Comparison of ENCODE assay signal across 8 cellular contexts in genomic region chr13:52158629-52159158, GRCh38. TPM values are rescaled to one million over a fixed set of nuclear protein-coding genes. Genes with fewer than 3 reads are reported as not detected.
DNase-seq lines count a peak whose midpoint lies in the region; ATAC-seq, FAIRE-seq and TF ChIP-seq lines count a peak whose summit lies in the region.

No MANE protein-coding gene starts in this region.

- H2AFZ ChIP-seq in ACC112 (ENCODE audit: low read length, unreplicated experiment) (peak overlapping the region; percentile 89), trophoblast cell (ENCODE audit: insufficient read depth, low read length, poor library complexity) (peak overlapping the region; percentile 90)

- H3K4me1 ChIP-seq in ACC112 (ENCODE audit: control insufficient read depth, insufficient read depth, low read length, unreplicated experiment) (peaks cover 27% of the 10 kb centered on the region), heart left ventricle (peaks cover 0 to 46% (median 23%) of the 10 kb centered on the region in 12 donors), trophoblast cell (ENCODE audit: control insufficient read depth in 1 of 2, insufficient read depth in 2 of 2, low read length in 2 of 2) (no peaks in the 10 kb centered on the region)

- H3K27ac ChIP-seq in ACC112 (ENCODE audit: low read depth, low read length) (peak overlapping the region; percentile 33; the same call in 1 of the 2 replicates), heart left ventricle (peak overlapping the region; percentile 81 to 98 (median 90)), trophoblast cell (ENCODE audit: low read depth, low read length) (no peak overlapping the region)

- H4K8ac ChIP-seq in trophoblast cell (ENCODE audit: low read depth, low read length): peak overlapping the region; percentile 85

- WGBS in heart left ventricle, 4 donors: 10 to 13% (median 12%) methylated on average over 17 of the region's 17 CpGs
- no CpG with 5 or more reads among the region's 17 CpGs for WGBS in trophoblast cell (ENCODE audit: extremely low coverage, insufficient coverage, insufficient read length)

- peaks cover 4% of the 10 kb centered on the region for H3K27me3 Mint-ChIP-seq in activated naive CD8-positive, alpha-beta T cell

- no peak for TF ChIP-seq POLR2A in heart left ventricle (IDR thresholded peaks at IDR 0.05)

- H3K27me3 ChIP-seq in ACC112 (ENCODE audit: insufficient read depth, low read length): no peaks in the 10 kb centered on the region
- H3K27me3 ChIP-seq in heart left ventricle: no peaks in the 10 kb centered on the region
- H3K27me3 ChIP-seq in trophoblast cell (ENCODE audit: insufficient read depth, low read length): no peaks in the 10 kb centered on the region

- H3K4ac ChIP-seq in trophoblast cell (ENCODE audit: low read depth, low read length): no peak overlapping the region

- TF ChIP-seq CTCF in heart left ventricle (IDR thresholded peaks at IDR 0.05): no peak

- no peaks in the 10 kb centered on the region for H3K9me3 ChIP-seq in heart left ventricle
- no peaks in the 10 kb centered on the region for H3K9me3 ChIP-seq in trophoblast cell (ENCODE audit: insufficient read depth, low read depth, low read length)

- H3K9me3 Mint-ChIP-seq in activated naive CD8-positive, alpha-beta T cell (ENCODE audit: low read depth): no peaks in the 10 kb centered on the region

- H4K91ac ChIP-seq in trophoblast cell (ENCODE audit: low read depth, low read length): peak overlapping the region; percentile 79

- FAIRE-seq in HTR-8/SVneo (lab: Jason Lieb, UNC): no peak

- H3K4me3 ChIP-seq in ACC112 (ENCODE audit: low read depth, low read length) (peak overlapping the region; percentile 86), heart left ventricle (peak overlapping the region; percentile 73 to 99 (median 88)), trophoblast cell (ENCODE audit: low read depth, low read length) (peak overlapping the region; percentile 92)

- H2BK12ac ChIP-seq in trophoblast cell (ENCODE audit: low read length): no peak overlapping the region

- ATAC-seq in GM18909 (IDR thresholded peaks at IDR 0.05; ENCODE audit: poor library complexity, unreplicated experiment) (peak; percentile 23), heart left ventricle (peak in 3 of 4 donors; percentile 23 to 55 (median 38)), GM21515 (IDR thresholded peaks at IDR 0.05; ENCODE audit: unreplicated experiment) (no peak)

- peak overlapping the region; percentile 97 for H3K4me2 ChIP-seq in trophoblast cell (ENCODE audit: low read length)

- peak overlapping the region; percentile 66 for H3K27ac Mint-ChIP-seq in activated naive CD8-positive, alpha-beta T cell

- H2BK120ac ChIP-seq in trophoblast cell (ENCODE audit: insufficient read depth, low read length, poor library complexity): peak overlapping the region; percentile 65

- H3K14ac ChIP-seq in trophoblast cell (ENCODE audit: low read length): peak overlapping the region; percentile 65

- DNase-seq in HTR-8/SVneo (ENCODE audit: insufficient read length, low spot score) (peak; percentile 12), heart left ventricle (peak in 4 of 5 donors; percentile 42 to 60 (median 46)), trophoblast cell (peak; percentile 1 to 7), NCI-H1694 treated with DMSO at 0.1 percent for 48 hours (lab: John Stamatoyannopoulos, UW) (no peak)

- H3K23ac ChIP-seq in trophoblast cell (ENCODE audit: low read length): no peak overlapping the region

- peaks cover 24% of the 10 kb centered on the region for H3K4me1 Mint-ChIP-seq in activated naive CD8-positive, alpha-beta T cell (ENCODE audit: low read depth)

- peak overlapping the region; percentile 89 for H3K4me3 Mint-ChIP-seq in activated naive CD8-positive, alpha-beta T cell

- H4K12ac ChIP-seq in trophoblast cell (ENCODE audit: low read depth, low read length): peak overlapping the region; percentile 65

- peaks cover 4% of the 10 kb centered on the region for H3K79me1 ChIP-seq in trophoblast cell (ENCODE audit: low read length)

- intact Hi-C loops in heart left ventricle (cut with DNase I): loop anchor here in 4 of 10 donors (2.0 to 10.0 kb wide), 4 partner anchors 34 to 296 kb away; partner anchors contain the start of genes VPS36 (in 2 of the 4) and CKAP2 (in 1 of the 4)

- H3K18ac ChIP-seq in trophoblast cell (ENCODE audit: low read length): no peak overlapping the region

- H3K36me3 Mint-ChIP-seq in activated naive CD8-positive, alpha-beta T cell: no peaks in the 10 kb centered on the region

- H3K9ac ChIP-seq in trophoblast cell (ENCODE audit: low read length): peak overlapping the region; percentile 85

- peaks cover 11% of the 10 kb centered on the region for H3K79me2 ChIP-seq in ACC112 (ENCODE audit: control insufficient read depth, insufficient read depth, low read length, unreplicated experiment)
- peaks cover 4% of the 10 kb centered on the region for H3K79me2 ChIP-seq in trophoblast cell (ENCODE audit: control insufficient read depth, insufficient read depth, low read length, poor library complexity)

- no peak overlapping the region for H2AK5ac ChIP-seq in trophoblast cell (ENCODE audit: low read length)

- no peak overlapping the region for H2BK5ac ChIP-seq in trophoblast cell (ENCODE audit: low read depth, low read length, poor library complexity)

- no peaks in the 10 kb centered on the region for H3K36me3 ChIP-seq in ACC112 (ENCODE audit: insufficient read depth, low read length)
- peaks cover 0 to 18% (median 0%) of the 10 kb centered on the region in 9 donors for H3K36me3 ChIP-seq in heart left ventricle
- H3K36me3 ChIP-seq in trophoblast cell (ENCODE audit: control insufficient read depth in 1 of 2, insufficient read depth in 2 of 2, low read length in 2 of 2): no peaks in the 10 kb centered on the region

RNA-seq across cellular contexts. Expression of gene NEK3, which starts 0.7 kb away (rescaled TPM):
- 10 to 100 TPM in 1 of 9 donors, 1 to 10 TPM in 8; 2.3 to 10.7 (median 5.2) TPM for total RNA-seq in heart left ventricle
- 1 to 10 TPM; 6.8 to 9.3 TPM for polyA plus RNA-seq in heart left ventricle
- 15.5 and 17.9 TPM in 2 replicates for polyA plus RNA-seq in trophoblast cell (2013)

RNA-seq across cellular contexts. Expression of gene NEK5, which starts 29.8 kb away (rescaled TPM):
- 1 to 10 TPM in 1 of 9 donors, under 1 TPM in 5, not detected in 3; 0.28 to 1.1 (median 0.61) TPM for total RNA-seq in heart left ventricle
- polyA plus RNA-seq in heart left ventricle: under 1 TPM; 0.04 to 0.15 TPM
- polyA plus RNA-seq in trophoblast cell (2013): 0.47 and 0.50 TPM in 2 replicates
